ENCODE assay signal across 13 cellular contexts in the genomic region with DNA sequence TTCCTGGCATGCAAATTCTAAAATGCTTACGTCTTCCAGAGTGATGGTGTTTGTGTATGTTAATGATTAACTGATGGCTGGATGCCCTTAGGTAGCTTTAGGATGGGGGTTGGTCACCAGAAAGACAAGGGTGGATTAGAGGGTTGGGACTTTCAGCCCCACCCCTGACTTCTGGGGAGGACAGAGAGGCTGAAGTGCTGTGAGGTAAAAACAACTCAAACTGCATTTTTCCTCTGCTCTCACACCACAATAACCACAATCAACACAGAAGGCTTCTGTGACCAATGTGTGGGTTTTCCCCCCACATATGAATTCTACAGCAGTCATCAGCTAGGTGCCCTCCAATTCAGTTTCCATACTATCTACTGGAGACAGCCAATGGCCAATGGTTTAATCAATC. TPM values are rescaled to one million over a fixed set of nuclear protein-coding genes. Genes with fewer than 3 reads are reported as not detected.
A peak's percentile ranks its signal among the peaks of the same experiment; 100 is the strongest.
DNase-seq lines count a peak whose midpoint lies in the region; ATAC-seq and TF ChIP-seq lines count a peak whose summit lies in the region.
"Had no signal": no experiment of that assay in that cellular context is flagged by ENCODE, and none has a peak within 500 bp of the region (broad histone marks: within the 10 kb centered on the region; RNA-seq: fewer than 3 reads in every experiment).

No MANE protein-coding gene starts in this region.

- ATAC-seq in GM19467 (IDR thresholded peaks at IDR 0.05; ENCODE audit: unreplicated experiment) (peak; percentile 89), HG03066 (IDR thresholded peaks at IDR 0.05; ENCODE audit: low read depth, unreplicated experiment) (peak; percentile 89)
- no peak for ATAC-seq in CD4-positive, alpha-beta T cell (ENCODE audit: poor library complexity)
- ATAC-seq: heart right ventricle had no signal

- peaks cover 15% of the 10 kb centered on the region for H3K4me1 Mint-ChIP-seq in T-helper 2 cell treated with Interferon-gamma antibody and Interleukin-4, amounts not matched to agents 5 μg/mL and 100 μg/mL, for 36 hours (ENCODE audit: low read depth)
- no peaks in the 10 kb centered on the region for H3K4me1 Mint-ChIP-seq in CD14-positive monocyte
- no peaks in the 10 kb centered on the region for H3K4me1 Mint-ChIP-seq in CD4-positive, alpha-beta T cell (ENCODE audit: low read depth)
- H3K4me1 Mint-ChIP-seq: brain had no signal

- no peak overlapping the region for H3K4me3 ChIP-seq in GM12864 (ENCODE audit: low read depth, low read length)
- H3K4me3 ChIP-seq: heart right ventricle had no signal

- no peaks in the 10 kb centered on the region for H3K36me3 Mint-ChIP-seq in T-helper 2 cell treated with Interferon-gamma antibody and Interleukin-4, amounts not matched to agents 5 μg/mL and 100 μg/mL, for 36 hours (ENCODE audit: low read depth)
- H3K36me3 Mint-ChIP-seq in CD14-positive monocyte: no peaks in the 10 kb centered on the region
- H3K36me3 Mint-ChIP-seq in CD4-positive, alpha-beta T cell (ENCODE audit: low read depth): no peaks in the 10 kb centered on the region
- H3K36me3 Mint-ChIP-seq: brain had no signal

- no peaks in the 10 kb centered on the region for H3K9me3 ChIP-seq in CD4-positive, alpha-beta T cell (ENCODE audit: control insufficient read depth, low read length)
- H3K9me3 ChIP-seq: heart right ventricle had no signal

- H3K27ac ChIP-seq in CD4-positive, alpha-beta T cell (ENCODE audit: low read depth, low read length): no peak overlapping the region
- H3K27ac ChIP-seq: heart right ventricle had no signal

- intact Hi-C loops in CD14-positive monocyte (cut with micrococcal nuclease): no loop called here
- intact Hi-C loops in CD4-positive, alpha-beta T cell (cut with DNase I, micrococcal nuclease): no loop called here

- H3K4me3 Mint-ChIP-seq in T-helper 2 cell treated with Interferon-gamma antibody and Interleukin-4, amounts not matched to agents 5 μg/mL and 100 μg/mL, for 36 hours: peak overlapping the region; percentile 35
- no peak overlapping the region for H3K4me3 Mint-ChIP-seq in CD14-positive monocyte
- no peak overlapping the region for H3K4me3 Mint-ChIP-seq in CD4-positive, alpha-beta T cell
- H3K4me3 Mint-ChIP-seq: brain had no signal

- POLR2A ChIA-PET in CD4-positive, alpha-beta T cell (lab: Charles Lee): no interaction called here

- TF ChIP-seq CTCF in GM12864 (IDR thresholded peaks at IDR 0.05; ENCODE audit: low read depth, low read length, missing control alignments): no peak
- no peak for TF ChIP-seq CTCF in CD14-positive monocyte (IDR thresholded peaks at IDR 0.05)
- TF ChIP-seq CTCF in CD4-positive, alpha-beta T cell (IDR thresholded peaks at IDR 0.05): no peak

- peak; percentile 1 for DNase-seq in GM12864 (ENCODE audit: low read depth)
- peak; percentile 42 for DNase-seq in T-helper 2 cell treated with Interferon-gamma antibody and Interleukin-4, amounts not matched to agents 5 μg/mL and 100 μg/mL, for 36 hours (ENCODE audit: low spot score)
- no peak for DNase-seq in CD14-positive monocyte (ENCODE audit: low spot score)
- no peak for DNase-seq in UCSD-AML1 (lab: John Stamatoyannopoulos, UW; ENCODE audit: unreplicated experiment)
- no peak for DNase-seq in CD4-positive, alpha-beta T cell
- no peak for DNase-seq in iPS-NIHi11 (ENCODE audit: low spot score)
- DNase-seq: activated CD4-positive, CD25-positive, alpha-beta regulatory T cell treated with anti-CD3 and anti-CD28 coated beads, Interleukin-2, amount 50 U/mL, for 72 hours; heart right ventricle; NCI-H526 treated with DMSO at 0.1 percent for 48 hours; nucleus accumbens had no signal

- CTCF ChIA-PET in CD4-positive, alpha-beta T cell (lab: Charles Lee): no interaction called here

- H3K27ac Mint-ChIP-seq in T-helper 2 cell treated with Interferon-gamma antibody and Interleukin-4, amounts not matched to agents 5 μg/mL and 100 μg/mL, for 36 hours: no peak overlapping the region
- no peak overlapping the region for H3K27ac Mint-ChIP-seq in CD14-positive monocyte
- H3K27ac Mint-ChIP-seq in CD4-positive, alpha-beta T cell: no peak overlapping the region
- H3K27ac Mint-ChIP-seq: brain had no signal

- no peaks in the 10 kb centered on the region for H3K9me3 Mint-ChIP-seq in T-helper 2 cell treated with Interferon-gamma antibody and Interleukin-4, amounts not matched to agents 5 μg/mL and 100 μg/mL, for 36 hours
- peaks cover 0 to 7% (median 2%) of the 10 kb centered on the region in 7 donors for H3K9me3 Mint-ChIP-seq in CD14-positive monocyte
- H3K9me3 Mint-ChIP-seq in CD4-positive, alpha-beta T cell: no peaks in the 10 kb centered on the region

- H3K27me3 Mint-ChIP-seq in T-helper 2 cell treated with Interferon-gamma antibody and Interleukin-4, amounts not matched to agents 5 μg/mL and 100 μg/mL, for 36 hours (ENCODE audit: low read depth): peaks cover 34% of the 10 kb centered on the region
- H3K27me3 Mint-ChIP-seq in CD14-positive monocyte (ENCODE audit: low read depth in 3 of 3): peaks cover 0 to 1% (median 0%) of the 10 kb centered on the region in 3 donors
- H3K27me3 Mint-ChIP-seq in CD4-positive, alpha-beta T cell: peaks cover 31% of the 10 kb centered on the region

- peaks cover 4% of the 10 kb centered on the region for H3K27me3 ChIP-seq in CD4-positive, alpha-beta T cell (ENCODE audit: control insufficient read depth, insufficient read depth, low read length)

RNA-seq across cellular contexts. Expression of gene DDIT4L, which starts 18.7 kb away (rescaled TPM):
- under 1 TPM in 1 of 2 donors, not detected in 1; 0.15 TPM for polyA plus RNA-seq in CD14-positive monocyte
- not detected for total RNA-seq in CD4-positive, alpha-beta T cell

Comparison
In these comparisons a context has a peak if more than half of its experiments do, and no peak if none do; other contexts are left out.
1. DNase-seq: peak in GM12864 (single experiment) and T-helper 2 cell treated with Interferon-gamma antibody and Interleukin-4, amounts not matched to agents 5 μg/mL and 100 μg/mL, for 36 hours (single experiment); none in CD14-positive monocyte (single experiment), UCSD-AML1 (single experiment), CD4-positive, alpha-beta T cell (0 of 10) and iPS-NIHi11 (single experiment).